Comparison of ENCODE assay signal across 1 cellular context in genomic region chr6:160088069-160088773, GRCh38.
TF ChIP-seq lines count a peak whose summit lies in the region.

No MANE protein-coding gene starts in this region.

TF ChIP-seq in SK-N-SH, 30 proteins besides CTCF, POLR2A, EP300 and RAD21 (continued from another document):
- TF ChIP-seq TEAD4 (IDR thresholded peaks at IDR 0.05; ENCODE audit: borderline replicate concordance, insufficient read depth): no peak
- TF ChIP-seq GABPA (IDR thresholded peaks at IDR 0.05; ENCODE audit: low read depth): no peak
- no peak for TF ChIP-seq ZBTB33 (IDR thresholded peaks at IDR 0.05; ENCODE audit: borderline replicate concordance, low read depth)
- TF ChIP-seq JUND (IDR thresholded peaks at IDR 0.05): no peak
- TF ChIP-seq FOSL2 (IDR thresholded peaks at IDR 0.05; ENCODE audit: borderline replicate concordance, low read depth): 0 out of 2 replicates have a peak, but pooled peaks have one; percentile 12
- TF ChIP-seq YY1 (IDR thresholded peaks at IDR 0.05; ENCODE audit: low read depth): no peak
- TF ChIP-seq EZH2phosphoT487 (IDR thresholded peaks at IDR 0.05; ENCODE audit: borderline replicate concordance, low read depth): no peak
- TF ChIP-seq SMC3 (IDR thresholded peaks at IDR 0.05; ENCODE audit: low read depth, low read length): peak; percentile 74
- no peak for TF ChIP-seq REST (IDR thresholded peaks at IDR 0.05; ENCODE audit: low read depth, low read length)
- TF ChIP-seq NRF1 (IDR thresholded peaks at IDR 0.05; ENCODE audit: low read depth, low read length): no peak
- TF ChIP-seq PBX3 (IDR thresholded peaks at IDR 0.05): peak; percentile 18; the same call in 1 of the 2 replicates
- TF ChIP-seq FOXM1 (IDR thresholded peaks at IDR 0.05; ENCODE audit: low read depth): no peak
- peak; percentile 55 for TF ChIP-seq MAX (IDR thresholded peaks at IDR 0.05; ENCODE audit: low read depth)
- TF ChIP-seq NFIC (IDR thresholded peaks at IDR 0.05; ENCODE audit: borderline replicate concordance): peak; percentile 45
- peak; percentile 71 for TF ChIP-seq TCF12 (IDR thresholded peaks at IDR 0.05)
- no peak for TF ChIP-seq MXI1 (IDR thresholded peaks at IDR 0.05; ENCODE audit: low read depth, low read length)
- no peak for TF ChIP-seq MEF2A (IDR thresholded peaks at IDR 0.05; ENCODE audit: borderline replicate concordance, low read depth)
- TF ChIP-seq FOXJ3 (CRISPR knock-in tag; IDR thresholded peaks at IDR 0.05): no peak
- no peak for TF ChIP-seq USF1 (IDR thresholded peaks at IDR 0.05; ENCODE audit: borderline replicate concordance, low read depth)
- TF ChIP-seq CHD2 (IDR thresholded peaks at IDR 0.05; ENCODE audit: low read length, partially characterized antibody): no peak
- no peak for TF ChIP-seq IRF3 (IDR thresholded peaks at IDR 0.05; ENCODE audit: low read depth, low read length)
- TF ChIP-seq POLR2AphosphoS5 (IDR thresholded peaks at IDR 0.05; ENCODE audit: low read depth, low read length): no peak
